Comparison of ENCODE assay signal across 8 cellular contexts in genomic region chrX:150366951-150367545, GRCh38. TPM values are rescaled to one million over a fixed set of nuclear protein-coding genes. Genes with fewer than 3 reads are reported as not detected.
A peak's percentile ranks its signal among the peaks of the same experiment; 100 is the strongest.
DNase-seq lines count a peak whose midpoint lies in the region; ATAC-seq and TF ChIP-seq lines count a peak whose summit lies in the region.

No MANE protein-coding gene starts in this region.

- H4K91ac ChIP-seq in mesenchymal stem cell (ENCODE audit: low read length): no peak overlapping the region

- H3K27ac Mint-ChIP-seq in activated naive CD4-positive, alpha-beta T cell treated with anti-CD3 and anti-CD28 coated beads, Interleukin-2, amount 50 U/mL, for 24 hours: peak overlapping the region; percentile 84
- peak overlapping the region; percentile 46 for H3K27ac Mint-ChIP-seq in type B pancreatic cell

- H2AK5ac ChIP-seq in mesenchymal stem cell (ENCODE audit: low read length, severe bottlenecking): no peak overlapping the region

- no peak overlapping the region for H2AFZ ChIP-seq in mesenchymal stem cell (ENCODE audit: low read depth, low read length)

- 0% methylated on average over 1 of the region's 5 CpGs for WGBS in mesenchymal stem cell

- no peak overlapping the region for H2BK15ac ChIP-seq in mesenchymal stem cell (ENCODE audit: low read depth, poor library complexity, severe bottlenecking)

- H3K9me3 Mint-ChIP-seq in activated naive CD4-positive, alpha-beta T cell treated with anti-CD3 and anti-CD28 coated beads, Interleukin-2, amount 50 U/mL, for 24 hours: no peaks in the 10 kb centered on the region
- H3K9me3 Mint-ChIP-seq in type B pancreatic cell: no peaks in the 10 kb centered on the region

- H3K36me3 Mint-ChIP-seq in activated naive CD4-positive, alpha-beta T cell treated with anti-CD3 and anti-CD28 coated beads, Interleukin-2, amount 50 U/mL, for 24 hours: no peaks in the 10 kb centered on the region
- no peaks in the 10 kb centered on the region for H3K36me3 Mint-ChIP-seq in type B pancreatic cell

- H3K4ac ChIP-seq in mesenchymal stem cell (ENCODE audit: low read depth in 1 of 2, low read length in 2 of 2): no peak overlapping the region

- no peak overlapping the region for H2BK120ac ChIP-seq in mesenchymal stem cell (ENCODE audit: low read depth, low read length)

- no peak for ATAC-seq in GM21576 (IDR thresholded peaks at IDR 0.05; ENCODE audit: unreplicated experiment)

- peak overlapping the region; percentile 87 for H3K27ac ChIP-seq in mesenchymal stem cell (ENCODE audit: low read length, poor library complexity, severe bottlenecking)

- H3K4me3 ChIP-seq in cardiac fibroblast (replicated peaks in 1 of 2; ENCODE audit: low read depth in 2 of 2, low read length in 2 of 2) (peak overlapping the region; percentile 55 to 62), mesenchymal stem cell (ENCODE audit: insufficient read depth in 1 of 2, low read depth in 1 of 2, low read length in 2 of 2) (peak overlapping the region in 1 of 2 experiments; percentile 79)

- H3K4me2 ChIP-seq in mesenchymal stem cell (ENCODE audit: low read length, poor library complexity, severe bottlenecking): peak overlapping the region; percentile 87

- H3K23ac ChIP-seq in mesenchymal stem cell (ENCODE audit: low read length in 2 of 2): no peak overlapping the region

- H3K4me1 ChIP-seq in mesenchymal stem cell (ENCODE audit: control insufficient read depth, insufficient read depth, low read depth, low read length): peaks cover 3% of the 10 kb centered on the region

- peak overlapping the region; percentile 82 for H3K4me3 Mint-ChIP-seq in activated naive CD4-positive, alpha-beta T cell treated with anti-CD3 and anti-CD28 coated beads, Interleukin-2, amount 50 U/mL, for 24 hours
- peak overlapping the region; percentile 86 for H3K4me3 Mint-ChIP-seq in type B pancreatic cell

- no peak overlapping the region for H3K14ac ChIP-seq in mesenchymal stem cell (ENCODE audit: low read length in 2 of 2)

- no peak overlapping the region for H2BK5ac ChIP-seq in mesenchymal stem cell (ENCODE audit: low read depth, low read length, poor library complexity, severe bottlenecking)

- H3K27me3 Mint-ChIP-seq in activated naive CD4-positive, alpha-beta T cell treated with anti-CD3 and anti-CD28 coated beads, Interleukin-2, amount 50 U/mL, for 24 hours: no peaks in the 10 kb centered on the region
- H3K27me3 Mint-ChIP-seq in type B pancreatic cell: peaks cover 19% of the 10 kb centered on the region

- H3K18ac ChIP-seq in mesenchymal stem cell (ENCODE audit: low read depth in 1 of 2, low read length in 2 of 2): no peak overlapping the region

- H2BK12ac ChIP-seq in mesenchymal stem cell (ENCODE audit: low read length in 2 of 2): no peak overlapping the region

- H3K27me3 ChIP-seq in mesenchymal stem cell (ENCODE audit: control insufficient read depth in 1 of 2, insufficient read depth in 1 of 2, low read length in 2 of 2): peaks cover 0 to 4% of the 10 kb centered on the region in 2 experiments

- no peak for DNase-seq in activated naive CD4-positive, alpha-beta T cell treated with Interleukin-2 at 50 U/mL for 16 hours
- DNase-seq in cardiac fibroblast (ENCODE audit: low read depth in 2 of 2) (peak; percentile 57 to 66), mesenchymal stem cell (peak; percentile 86), type B pancreatic cell (ENCODE audit: extremely low spot score, unreplicated experiment) (no peak), hippocampal formation (lab: John Stamatoyannopoulos, UW) (no peak), GM20000 (ENCODE audit: low spot score) (no peak)

- TF ChIP-seq CTCF in cardiac fibroblast (IDR thresholded peaks at IDR 0.05; ENCODE audit: low read depth, low read length) (no peak), type B pancreatic cell (conservative IDR thresholded peaks at IDR 0.05) (no peak), GM20000 (IDR thresholded peaks at IDR 0.05; ENCODE audit: extremely low read depth, missing control alignments) (no peak)

- no peaks in the 10 kb centered on the region for H3K36me3 ChIP-seq in mesenchymal stem cell (ENCODE audit: control insufficient read depth in 1 of 2, insufficient read depth in 2 of 2, low read depth in 1 of 2, low read length in 2 of 2)

- no peak overlapping the region for H4K8ac ChIP-seq in mesenchymal stem cell (ENCODE audit: low read length)

- peak overlapping the region; percentile 94 for H3K9ac ChIP-seq in mesenchymal stem cell (ENCODE audit: low read length)

- H3K4me1 Mint-ChIP-seq in activated naive CD4-positive, alpha-beta T cell treated with anti-CD3 and anti-CD28 coated beads, Interleukin-2, amount 50 U/mL, for 24 hours: peaks cover 17% of the 10 kb centered on the region
- H3K4me1 Mint-ChIP-seq in type B pancreatic cell (ENCODE audit: unreplicated experiment): peaks cover 3% of the 10 kb centered on the region

- peaks cover 4% of the 10 kb centered on the region for H3K79me1 ChIP-seq in mesenchymal stem cell (replicated peaks; ENCODE audit: low read length, poor library complexity, severe bottlenecking)

- peaks cover 6% of the 10 kb centered on the region for H3K9me3 ChIP-seq in mesenchymal stem cell (ENCODE audit: control insufficient read depth, low read length)

RNA-seq across cellular contexts. Expression of gene MAMLD1, which starts 3.9 kb away (rescaled TPM):
- 3.4 TPM for polyA plus RNA-seq in mesenchymal stem cell (2013, experiment 1 of 2)
- polyA plus RNA-seq in mesenchymal stem cell (2013, experiment 2 of 2): 3.3 TPM
- total RNA-seq in type B pancreatic cell (ENCODE audit: low replicate concordance): 3.0 and 7.0 TPM in 2 replicates

Comparison
In these comparisons a context has a peak if more than half of its experiments do, and no peak if none do; other contexts are left out.
1. DNase-seq: peak in cardiac fibroblast (2 of 2) and mesenchymal stem cell (single experiment); none in activated naive CD4-positive, alpha-beta T cell treated with Interleukin-2 at 50 U/mL for 16 hours (single experiment), type B pancreatic cell (single experiment), hippocampal formation (0 of 2) and GM20000 (single experiment).